In genomic region chr6:108119212-108120141, GRCh38 we compare ENCODE assay signal across 1 cellular context.
TF ChIP-seq lines count a peak whose summit lies in the region.

No MANE protein-coding gene starts in this region.

TF ChIP-seq in GM23338, 12 proteins besides CTCF, POLR2A, EP300 and RAD21 (continued from another document):
- TF ChIP-seq, protein P1, sequence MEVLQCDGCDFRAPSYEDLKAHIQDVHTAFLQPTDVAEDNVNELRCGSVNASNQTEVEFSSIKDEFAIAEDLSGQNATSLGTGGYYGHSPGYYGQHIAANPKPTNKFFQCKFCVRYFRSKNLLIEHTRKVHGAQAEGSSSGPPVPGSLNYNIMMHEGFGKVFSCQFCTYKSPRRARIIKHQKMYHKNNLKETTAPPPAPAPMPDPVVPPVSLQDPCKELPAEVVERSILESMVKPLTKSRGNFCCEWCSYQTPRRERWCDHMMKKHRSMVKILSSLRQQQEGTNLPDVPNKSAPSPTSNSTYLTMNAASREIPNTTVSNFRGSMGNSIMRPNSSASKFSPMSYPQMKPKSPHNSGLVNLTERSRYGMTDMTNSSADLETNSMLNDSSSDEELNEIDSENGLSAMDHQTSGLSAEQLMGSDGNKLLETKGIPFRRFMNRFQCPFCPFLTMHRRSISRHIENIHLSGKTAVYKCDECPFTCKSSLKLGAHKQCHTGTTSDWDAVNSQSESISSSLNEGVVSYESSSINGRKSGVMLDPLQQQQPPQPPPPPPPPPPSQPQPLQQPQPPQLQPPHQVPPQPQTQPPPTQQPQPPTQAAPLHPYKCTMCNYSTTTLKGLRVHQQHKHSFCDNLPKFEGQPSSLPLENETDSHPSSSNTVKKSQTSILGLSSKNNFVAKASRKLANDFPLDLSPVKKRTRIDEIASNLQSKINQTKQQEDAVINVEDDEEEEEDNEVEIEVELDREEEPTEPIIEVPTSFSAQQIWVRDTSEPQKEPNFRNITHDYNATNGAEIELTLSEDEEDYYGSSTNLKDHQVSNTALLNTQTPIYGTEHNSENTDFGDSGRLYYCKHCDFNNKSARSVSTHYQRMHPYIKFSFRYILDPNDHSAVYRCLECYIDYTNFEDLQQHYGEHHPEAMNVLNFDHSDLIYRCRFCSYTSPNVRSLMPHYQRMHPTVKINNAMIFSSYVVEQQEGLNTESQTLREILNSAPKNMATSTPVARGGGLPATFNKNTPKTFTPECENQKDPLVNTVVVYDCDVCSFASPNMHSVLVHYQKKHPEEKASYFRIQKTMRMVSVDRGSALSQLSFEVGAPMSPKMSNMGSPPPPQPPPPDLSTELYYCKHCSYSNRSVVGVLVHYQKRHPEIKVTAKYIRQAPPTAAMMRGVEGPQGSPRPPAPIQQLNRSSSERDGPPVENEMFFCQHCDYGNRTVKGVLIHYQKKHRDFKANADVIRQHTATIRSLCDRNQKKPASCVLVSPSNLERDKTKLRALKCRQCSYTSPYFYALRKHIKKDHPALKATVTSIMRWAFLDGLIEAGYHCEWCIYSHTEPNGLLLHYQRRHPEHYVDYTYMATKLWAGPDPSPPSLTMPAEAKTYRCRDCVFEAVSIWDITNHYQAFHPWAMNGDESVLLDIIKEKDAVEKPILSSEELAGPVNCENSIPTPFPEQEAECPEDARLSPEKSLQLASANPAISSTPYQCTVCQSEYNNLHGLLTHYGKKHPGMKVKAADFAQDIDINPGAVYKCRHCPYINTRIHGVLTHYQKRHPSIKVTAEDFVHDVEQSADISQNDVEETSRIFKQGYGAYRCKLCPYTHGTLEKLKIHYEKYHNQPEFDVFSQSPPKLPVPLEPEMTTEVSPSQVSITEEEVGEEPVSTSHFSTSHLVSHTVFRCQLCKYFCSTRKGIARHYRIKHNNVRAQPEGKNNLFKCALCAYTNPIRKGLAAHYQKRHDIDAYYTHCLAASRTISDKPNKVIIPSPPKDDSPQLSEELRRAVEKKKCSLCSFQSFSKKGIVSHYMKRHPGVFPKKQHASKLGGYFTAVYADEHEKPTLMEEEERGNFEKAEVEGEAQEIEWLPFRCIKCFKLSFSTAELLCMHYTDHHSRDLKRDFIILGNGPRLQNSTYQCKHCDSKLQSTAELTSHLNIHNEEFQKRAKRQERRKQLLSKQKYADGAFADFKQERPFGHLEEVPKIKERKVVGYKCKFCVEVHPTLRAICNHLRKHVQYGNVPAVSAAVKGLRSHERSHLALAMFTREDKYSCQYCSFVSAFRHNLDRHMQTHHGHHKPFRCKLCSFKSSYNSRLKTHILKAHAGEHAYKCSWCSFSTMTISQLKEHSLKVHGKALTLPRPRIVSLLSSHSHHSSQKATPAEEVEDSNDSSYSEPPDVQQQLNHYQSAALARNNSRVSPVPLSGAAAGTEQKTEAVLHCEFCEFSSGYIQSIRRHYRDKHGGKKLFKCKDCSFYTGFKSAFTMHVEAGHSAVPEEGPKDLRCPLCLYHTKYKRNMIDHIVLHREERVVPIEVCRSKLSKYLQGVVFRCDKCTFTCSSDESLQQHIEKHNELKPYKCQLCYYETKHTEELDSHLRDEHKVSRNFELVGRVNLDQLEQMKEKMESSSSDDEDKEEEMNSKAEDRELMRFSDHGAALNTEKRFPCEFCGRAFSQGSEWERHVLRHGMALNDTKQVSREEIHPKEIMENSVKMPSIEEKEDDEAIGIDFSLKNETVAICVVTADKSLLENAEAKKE (CRISPR knock-in tag; IDR thresholded peaks at IDR 0.05), result no peak
- no peak for TF ChIP-seq ZNF331 (CRISPR knock-in tag; IDR thresholded peaks at IDR 0.05; ENCODE audit: low read depth)
